In the genomic region with DNA sequence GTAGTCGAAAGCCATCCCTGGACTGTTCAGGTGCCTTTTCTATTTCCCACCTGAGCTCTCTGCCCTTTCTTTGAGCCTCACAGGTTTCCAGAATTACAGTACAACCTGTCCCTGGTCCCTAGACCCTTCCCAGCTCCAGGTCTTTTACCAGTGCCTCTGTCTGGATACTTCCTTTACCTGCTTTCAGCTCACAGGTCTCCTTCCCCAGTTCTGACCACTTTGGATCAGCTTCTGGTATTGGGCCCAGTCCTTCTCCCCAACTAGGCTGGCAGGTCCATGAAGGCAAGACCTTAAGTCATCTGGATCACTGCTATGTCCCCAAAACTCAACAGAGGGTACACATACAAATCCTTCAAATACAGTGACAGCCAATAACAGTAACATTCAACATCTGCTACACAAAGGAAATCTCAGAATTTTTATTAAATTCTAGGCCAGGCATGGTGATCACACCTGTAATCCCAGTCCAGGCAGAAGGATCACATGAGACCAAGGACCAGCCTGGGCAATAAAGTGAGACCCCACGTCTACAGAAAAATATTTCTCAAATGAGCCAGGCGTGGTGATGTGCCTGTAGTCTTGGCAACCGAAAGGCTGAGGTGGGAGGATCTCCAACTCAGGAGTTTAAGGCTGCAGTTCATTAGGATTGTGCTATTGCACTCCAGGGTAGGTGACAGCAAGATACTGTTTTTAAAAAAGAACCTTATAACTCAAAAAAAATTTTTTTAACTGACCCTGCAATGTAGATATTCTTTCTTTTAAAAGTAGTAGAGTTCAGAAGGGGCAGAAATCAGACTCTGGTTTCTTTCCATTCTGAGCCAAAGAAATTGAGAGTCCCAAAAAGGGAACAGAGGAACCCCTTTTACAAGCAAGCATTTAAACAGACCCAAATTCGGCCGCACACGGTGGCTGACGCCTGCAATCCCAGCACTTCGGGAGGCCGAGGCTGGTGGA, we compare ENCODE assay signal across 1 cellular context.
TF ChIP-seq lines count a peak whose summit lies in the region.

No MANE protein-coding gene starts in this region.

TF ChIP-seq in K562, 482 proteins besides CTCF, POLR2A, EP300 and RAD21:
- peak; percentile 29; the same call in 1 of the 2 replicates for TF ChIP-seq MXI1 (IDR thresholded peaks at IDR 0.05; ENCODE audit: low read depth, low read length)
- 0 out of 2 replicates have a peak, but pooled peaks have one; percentile 12 for TF ChIP-seq HNRNPL (IDR thresholded peaks at IDR 0.05; ENCODE audit: low read depth, low read length)
- TF ChIP-seq, protein P1, sequence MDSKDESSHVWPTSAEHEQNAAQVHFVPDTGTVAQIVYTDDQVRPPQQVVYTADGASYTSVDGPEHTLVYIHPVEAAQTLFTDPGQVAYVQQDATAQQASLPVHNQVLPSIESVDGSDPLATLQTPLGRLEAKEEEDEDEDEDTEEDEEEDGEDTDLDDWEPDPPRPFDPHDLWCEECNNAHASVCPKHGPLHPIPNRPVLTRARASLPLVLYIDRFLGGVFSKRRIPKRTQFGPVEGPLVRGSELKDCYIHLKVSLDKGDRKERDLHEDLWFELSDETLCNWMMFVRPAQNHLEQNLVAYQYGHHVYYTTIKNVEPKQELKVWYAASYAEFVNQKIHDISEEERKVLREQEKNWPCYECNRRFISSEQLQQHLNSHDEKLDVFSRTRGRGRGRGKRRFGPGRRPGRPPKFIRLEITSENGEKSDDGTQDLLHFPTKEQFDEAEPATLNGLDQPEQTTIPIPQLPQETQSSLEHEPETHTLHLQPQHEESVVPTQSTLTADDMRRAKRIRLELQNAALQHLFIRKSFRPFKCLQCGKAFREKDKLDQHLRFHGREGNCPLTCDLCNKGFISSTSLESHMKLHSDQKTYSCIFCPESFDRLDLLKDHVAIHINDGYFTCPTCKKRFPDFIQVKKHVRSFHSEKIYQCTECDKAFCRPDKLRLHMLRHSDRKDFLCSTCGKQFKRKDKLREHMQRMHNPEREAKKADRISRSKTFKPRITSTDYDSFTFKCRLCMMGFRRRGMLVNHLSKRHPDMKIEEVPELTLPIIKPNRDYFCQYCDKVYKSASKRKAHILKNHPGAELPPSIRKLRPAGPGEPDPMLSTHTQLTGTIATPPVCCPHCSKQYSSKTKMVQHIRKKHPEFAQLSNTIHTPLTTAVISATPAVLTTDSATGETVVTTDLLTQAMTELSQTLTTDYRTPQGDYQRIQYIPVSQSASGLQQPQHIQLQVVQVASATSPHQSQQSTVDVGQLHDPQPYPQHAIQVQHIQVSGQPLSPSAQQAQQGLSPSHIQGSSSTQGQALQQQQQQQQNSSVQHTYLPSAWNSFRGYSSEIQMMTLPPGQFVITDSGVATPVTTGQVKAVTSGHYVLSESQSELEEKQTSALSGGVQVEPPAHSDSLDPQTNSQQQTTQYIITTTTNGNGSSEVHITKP (IDR thresholded peaks at IDR 0.05; ENCODE audit: partially characterized antibody), result peak; percentile 86
- no peak for TF ChIP-seq DNMT1 (IDR thresholded peaks at IDR 0.05)
- TF ChIP-seq RFX1 (IDR thresholded peaks at IDR 0.05), result peak; percentile 65; the same call in 1 of the 2 replicates
- TF ChIP-seq NR2F6 (CRISPR knock-in tag; IDR thresholded peaks at IDR 0.05), result 0 out of 2 replicates have a peak, but pooled peaks have one; percentile 18
- TF ChIP-seq TOE1 (IDR thresholded peaks at IDR 0.05; ENCODE audit: borderline replicate concordance), result no peak
- no peak for TF ChIP-seq TOE1 (CRISPR knock-in tag; IDR thresholded peaks at IDR 0.05; ENCODE audit: borderline replicate concordance, low read depth)
- no peak for TF ChIP-seq ESRRB (CRISPR knock-in tag; IDR thresholded peaks at IDR 0.05; ENCODE audit: borderline replicate concordance)
- TF ChIP-seq, protein P2, sequence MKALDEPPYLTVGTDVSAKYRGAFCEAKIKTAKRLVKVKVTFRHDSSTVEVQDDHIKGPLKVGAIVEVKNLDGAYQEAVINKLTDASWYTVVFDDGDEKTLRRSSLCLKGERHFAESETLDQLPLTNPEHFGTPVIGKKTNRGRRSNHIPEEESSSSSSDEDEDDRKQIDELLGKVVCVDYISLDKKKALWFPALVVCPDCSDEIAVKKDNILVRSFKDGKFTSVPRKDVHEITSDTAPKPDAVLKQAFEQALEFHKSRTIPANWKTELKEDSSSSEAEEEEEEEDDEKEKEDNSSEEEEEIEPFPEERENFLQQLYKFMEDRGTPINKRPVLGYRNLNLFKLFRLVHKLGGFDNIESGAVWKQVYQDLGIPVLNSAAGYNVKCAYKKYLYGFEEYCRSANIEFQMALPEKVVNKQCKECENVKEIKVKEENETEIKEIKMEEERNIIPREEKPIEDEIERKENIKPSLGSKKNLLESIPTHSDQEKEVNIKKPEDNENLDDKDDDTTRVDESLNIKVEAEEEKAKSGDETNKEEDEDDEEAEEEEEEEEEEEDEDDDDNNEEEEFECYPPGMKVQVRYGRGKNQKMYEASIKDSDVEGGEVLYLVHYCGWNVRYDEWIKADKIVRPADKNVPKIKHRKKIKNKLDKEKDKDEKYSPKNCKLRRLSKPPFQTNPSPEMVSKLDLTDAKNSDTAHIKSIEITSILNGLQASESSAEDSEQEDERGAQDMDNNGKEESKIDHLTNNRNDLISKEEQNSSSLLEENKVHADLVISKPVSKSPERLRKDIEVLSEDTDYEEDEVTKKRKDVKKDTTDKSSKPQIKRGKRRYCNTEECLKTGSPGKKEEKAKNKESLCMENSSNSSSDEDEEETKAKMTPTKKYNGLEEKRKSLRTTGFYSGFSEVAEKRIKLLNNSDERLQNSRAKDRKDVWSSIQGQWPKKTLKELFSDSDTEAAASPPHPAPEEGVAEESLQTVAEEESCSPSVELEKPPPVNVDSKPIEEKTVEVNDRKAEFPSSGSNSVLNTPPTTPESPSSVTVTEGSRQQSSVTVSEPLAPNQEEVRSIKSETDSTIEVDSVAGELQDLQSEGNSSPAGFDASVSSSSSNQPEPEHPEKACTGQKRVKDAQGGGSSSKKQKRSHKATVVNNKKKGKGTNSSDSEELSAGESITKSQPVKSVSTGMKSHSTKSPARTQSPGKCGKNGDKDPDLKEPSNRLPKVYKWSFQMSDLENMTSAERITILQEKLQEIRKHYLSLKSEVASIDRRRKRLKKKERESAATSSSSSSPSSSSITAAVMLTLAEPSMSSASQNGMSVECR (CRISPR knock-in tag; IDR thresholded peaks at IDR 0.05), result peak; percentile 11; the same call in 1 of the 2 replicates
- TF ChIP-seq SUPT5H (IDR thresholded peaks at IDR 0.05), result 0 out of 2 replicates have a peak, but pooled peaks have one; percentile 16
